ENCODE assay signal across 9 cellular contexts in the genomic region with DNA sequence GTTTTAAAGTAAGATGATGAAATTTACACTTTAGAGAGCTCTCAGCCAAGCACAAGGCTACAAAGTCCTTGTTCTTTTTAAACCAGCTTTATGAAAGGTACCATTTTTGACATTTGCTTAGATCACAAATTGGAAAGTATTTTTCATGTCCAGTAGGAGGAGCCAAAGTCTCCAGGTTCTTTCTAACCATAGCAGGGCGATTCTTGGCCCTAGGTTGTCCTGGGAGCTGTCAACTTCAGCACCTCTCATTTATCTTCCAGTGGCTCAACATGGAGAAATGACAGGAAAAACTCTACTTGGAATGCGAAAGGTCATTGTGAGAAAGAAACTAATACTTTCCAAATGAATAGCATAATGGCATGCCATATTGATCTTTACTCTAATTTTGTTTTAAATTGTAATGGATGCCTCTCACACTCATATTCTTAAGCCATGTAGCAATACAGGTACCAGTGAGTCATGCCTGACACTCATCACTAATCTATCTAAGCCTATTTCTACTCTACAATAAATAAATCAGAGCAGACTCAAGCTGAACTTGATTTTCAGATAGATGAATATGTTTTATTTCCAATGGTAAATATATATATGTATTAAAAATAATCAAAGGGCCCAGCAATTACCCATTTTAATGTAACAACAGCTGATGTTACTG.
DNase-seq lines count a peak whose midpoint lies in the region; ATAC-seq, FAIRE-seq and TF ChIP-seq lines count a peak whose summit lies in the region.
"Had no signal": no experiment of that assay in that cellular context is flagged by ENCODE, and none has a peak within 500 bp of the region (broad histone marks: within the 10 kb centered on the region; RNA-seq: fewer than 3 reads in every experiment).

No MANE protein-coding gene starts in this region.

- TF ChIP-seq POLR2A in A549 (IDR thresholded peaks at IDR 0.05; ENCODE audit: low read length): no peak
- TF ChIP-seq POLR2A in HCT116 (IDR thresholded peaks at IDR 0.05; ENCODE audit: borderline replicate concordance, extremely low read depth, insufficient read depth, insufficient read length): no peak

- intact Hi-C loops in HCT116 (cut with micrococcal nuclease): no loop called here
- intact Hi-C loops in PC-9 (cut with micrococcal nuclease; ENCODE audit: unreplicated experiment): loop anchor here (1.0 kb wide), 1 partner anchor 627 kb away; no protein-coding TSS in a partner anchor

- no peak for FAIRE-seq in A549 (lab: Jason Lieb, UNC)

- H3K4me2 ChIP-seq in A549: no peak overlapping the region
- no peak overlapping the region for H3K4me2 ChIP-seq in HCT116 (ENCODE audit: low read length)
- no peak overlapping the region for H3K4me2 ChIP-seq in PC-9

- H3K27me3 ChIP-seq in HCT116 (ENCODE audit: insufficient read depth, low read length): no peaks in the 10 kb centered on the region
- peaks cover 14% of the 10 kb centered on the region; the same call in 1 of the 2 replicates for H3K27me3 ChIP-seq in PC-9 (ENCODE audit: insufficient read depth, low read depth)

- H3K27ac ChIP-seq in A549 (no peak overlapping the region), HCT116 (ENCODE audit: low read depth, low read length) (no peak overlapping the region), PC-9 (no peak overlapping the region)

- H2AFZ ChIP-seq in HCT116 (ENCODE audit: low read depth, low read length, poor library complexity, severe bottlenecking) (no peak overlapping the region), PC-9 (no peak overlapping the region)

- H3K9me3 ChIP-seq in A549 (no peaks in the 10 kb centered on the region), HCT116 (ENCODE audit: control insufficient read depth in 1 of 2, insufficient read depth in 1 of 2, low read depth in 1 of 2, low read length in 2 of 2) (peaks cover 0 to 11% of the 10 kb centered on the region in 2 experiments; a peak in 2 of 4 replicates), PC-9 (ENCODE audit: insufficient read depth, low read depth) (no peaks in the 10 kb centered on the region)

- H3K9ac ChIP-seq in HCT116 (ENCODE audit: low read length): no peak overlapping the region

- no peaks in the 10 kb centered on the region for H3K36me3 ChIP-seq in HCT116 (ENCODE audit: control insufficient read depth in 1 of 2, insufficient read depth in 2 of 2, low read length in 2 of 2)
- H3K36me3 ChIP-seq in PC-9 (ENCODE audit: low read depth): no peaks in the 10 kb centered on the region

- ATAC-seq in A549 (peak in 1 of 2 experiments; percentile 60; a peak in 3 of 6 replicates), HCT116 (no peak), HG02610 (IDR thresholded peaks at IDR 0.05; ENCODE audit: unreplicated experiment) (no peak)

- POLR2A ChIA-PET in A549 (lab: Yijun Ruan, JAX): no interaction called here
- POLR2A ChIA-PET in HCT116 (lab: Charles Lee): no interaction called here
- POLR2A ChIA-PET in PC-9 (lab: Charles Lee; ENCODE audit: unreplicated experiment): no interaction called here

- TF ChIP-seq RAD21 in A549 (conservative IDR thresholded peaks at IDR 0.05 in 1 of 2, IDR thresholded peaks at IDR 0.05 in 1 of 2) (peak; percentile 12 to 46; a peak in 2 of 5 replicates), HCT116 (IDR thresholded peaks at IDR 0.05; ENCODE audit: low read depth) (0 out of 2 replicates have a peak, but pooled peaks have one; percentile 9)

- 2% methylated on average over 2 of the region's 2 CpGs for WGBS in A549 (ENCODE audit: missing lambda C conversion rate)

- RAD21 ChIA-PET in HCT116 (lab: Charles Lee; ENCODE audit: low non-redundant PET in 1 of 2, low total read pairs in 2 of 2, uncharacterized antibody in 2 of 2, unreplicated experiment in 2 of 2): no interaction called here

- H4K20me1 ChIP-seq in HCT116 (ENCODE audit: insufficient read depth): no peaks in the 10 kb centered on the region
- no peaks in the 10 kb centered on the region for H4K20me1 ChIP-seq in PC-9 (ENCODE audit: insufficient read depth)

- CTCF ChIA-PET in A549 (lab: Yijun Ruan, JAX): interaction anchor here (0.7 to 1.6 kb wide), 5 partner anchors 9 to 626 kb away, joined by 3 to 7 read pairs (median 4); no protein-coding TSS in a partner anchor
- CTCF ChIA-PET in HCT116 (lab: Charles Lee): no interaction called here
- CTCF ChIA-PET in PC-9 (lab: Charles Lee): interaction anchor here (0.6 to 1.7 kb wide), 2 partner anchors 25 to 626 kb away, joined by 6 to 18 read pairs; no protein-coding TSS in a partner anchor

- BruUV-seq in HCT116 (replicated peaks; lab: Mats Ljungman, UMichigan) (no TSS peak), PC-9 (replicated peaks; lab: Mats Ljungman, UMichigan) (no TSS peak)

- no peaks in the 10 kb centered on the region for H3K9me2 ChIP-seq in HCT116 (ENCODE audit: insufficient read depth)
- H3K9me2 ChIP-seq in PC-9 (ENCODE audit: insufficient read depth): no peaks in the 10 kb centered on the region

- H3K79me2 ChIP-seq in HCT116 (ENCODE audit: insufficient read depth, low read length) (no peaks in the 10 kb centered on the region), PC-9 (ENCODE audit: low read depth) (no peaks in the 10 kb centered on the region)

- TF ChIP-seq CTCF in A549 (IDR thresholded peaks at IDR 0.05) (peak; percentile 25; the same call in 2 of the 3 replicates), HCT116 (IDR thresholded peaks at IDR 0.05 in 2 of 3, conservative IDR thresholded peaks at IDR 0.05 in 1 of 3; ENCODE audit: borderline replicate concordance in 1 of 3, insufficient read depth in 1 of 3, low read depth in 2 of 3, low read length in 2 of 3) (peak in 2 of 3 experiments; percentile 2 to 43; a peak in 3 of 6 replicates), PC-9 (conservative IDR thresholded peaks at IDR 0.05) (peak; percentile 54)

- no peak overlapping the region for H3K4me3 ChIP-seq in A549
- H3K4me3 ChIP-seq in HCT116 (replicated peaks in 1 of 2; ENCODE audit: low read depth in 1 of 2, low read length in 2 of 2): no peak overlapping the region
- H3K4me3 ChIP-seq in PC-9: no peak overlapping the region

- peak; percentile 22 to 46 for DNase-seq in A549 (ENCODE audit: low read depth in 1 of 2, low spot score in 1 of 2)
- DNase-seq in HCT116 (ENCODE audit: low read depth, low spot score): no peak
- no peak for DNase-seq in PC-9
- peak; percentile 11 for DNase-seq in hepatic stellate cell (ENCODE audit: low spot score)
- no peak for DNase-seq in NCI-H1092 (lab: John Stamatoyannopoulos, UW)
- DNase-seq in NCI-H2081 treated with DMSO at 0.1 percent for 48 hours (lab: John Stamatoyannopoulos, UW): no peak
- no peak for DNase-seq in stimulated activated CD4-positive, alpha-beta T cell treated with anti-CD3 and anti-CD28 coated beads, Interleukin-2, amount 100 ng/mL, for 24 hours
- DNase-seq: CD4-positive, CD25-positive, alpha-beta regulatory T cell had no signal

- no peaks in the 10 kb centered on the region for H3F3A ChIP-seq in PC-9 (ENCODE audit: insufficient read depth, low read depth)

- TF ChIP-seq EP300 in A549 (IDR thresholded peaks at IDR 0.05): no peak

- H3K4me1 ChIP-seq in A549 (no peaks in the 10 kb centered on the region), HCT116 (ENCODE audit: control insufficient read depth in 1 of 2, insufficient read depth in 2 of 2, low read length in 2 of 2) (no peaks in the 10 kb centered on the region), PC-9 (replicated peaks; ENCODE audit: insufficient read depth) (no peaks in the 10 kb centered on the region)

TF ChIP-seq in A549, 52 proteins besides CTCF, POLR2A, EP300 and RAD21 (continues in another document):
- TF ChIP-seq CHD4 (IDR thresholded peaks at IDR 0.05; ENCODE audit: borderline replicate concordance): no peak
- no peak for TF ChIP-seq TP53 (CRISPR knock-in tag; IDR thresholded peaks at IDR 0.05)
- TF ChIP-seq, protein P1, sequence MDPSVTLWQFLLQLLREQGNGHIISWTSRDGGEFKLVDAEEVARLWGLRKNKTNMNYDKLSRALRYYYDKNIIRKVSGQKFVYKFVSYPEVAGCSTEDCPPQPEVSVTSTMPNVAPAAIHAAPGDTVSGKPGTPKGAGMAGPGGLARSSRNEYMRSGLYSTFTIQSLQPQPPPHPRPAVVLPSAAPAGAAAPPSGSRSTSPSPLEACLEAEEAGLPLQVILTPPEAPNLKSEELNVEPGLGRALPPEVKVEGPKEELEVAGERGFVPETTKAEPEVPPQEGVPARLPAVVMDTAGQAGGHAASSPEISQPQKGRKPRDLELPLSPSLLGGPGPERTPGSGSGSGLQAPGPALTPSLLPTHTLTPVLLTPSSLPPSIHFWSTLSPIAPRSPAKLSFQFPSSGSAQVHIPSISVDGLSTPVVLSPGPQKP (IDR thresholded peaks at IDR 0.05; ENCODE audit: low read depth, low read length): no peak
- TF ChIP-seq EHMT2 (IDR thresholded peaks at IDR 0.05; ENCODE audit: low read depth): 0 out of 2 replicates have a peak, but pooled peaks have one; percentile 23
- no peak for TF ChIP-seq MAFK (IDR thresholded peaks at IDR 0.05; ENCODE audit: partially characterized antibody)
- TF ChIP-seq PHF8 (IDR thresholded peaks at IDR 0.05; ENCODE audit: borderline replicate concordance, low read depth): no peak

TF ChIP-seq in HCT116, 20 proteins besides CTCF, POLR2A, EP300 and RAD21 (continues in another document):
- TF ChIP-seq POLR2AphosphoS5 (IDR thresholded peaks at IDR 0.05; ENCODE audit: low read depth, low read length) (no peak), YY1 (IDR thresholded peaks at IDR 0.05; ENCODE audit: extremely low read depth, insufficient replicate concordance, low read depth, low read length) (no peak), FOSL1 (IDR thresholded peaks at IDR 0.05; ENCODE audit: low read depth) (no peak)
- TF ChIP-seq, protein P2, sequence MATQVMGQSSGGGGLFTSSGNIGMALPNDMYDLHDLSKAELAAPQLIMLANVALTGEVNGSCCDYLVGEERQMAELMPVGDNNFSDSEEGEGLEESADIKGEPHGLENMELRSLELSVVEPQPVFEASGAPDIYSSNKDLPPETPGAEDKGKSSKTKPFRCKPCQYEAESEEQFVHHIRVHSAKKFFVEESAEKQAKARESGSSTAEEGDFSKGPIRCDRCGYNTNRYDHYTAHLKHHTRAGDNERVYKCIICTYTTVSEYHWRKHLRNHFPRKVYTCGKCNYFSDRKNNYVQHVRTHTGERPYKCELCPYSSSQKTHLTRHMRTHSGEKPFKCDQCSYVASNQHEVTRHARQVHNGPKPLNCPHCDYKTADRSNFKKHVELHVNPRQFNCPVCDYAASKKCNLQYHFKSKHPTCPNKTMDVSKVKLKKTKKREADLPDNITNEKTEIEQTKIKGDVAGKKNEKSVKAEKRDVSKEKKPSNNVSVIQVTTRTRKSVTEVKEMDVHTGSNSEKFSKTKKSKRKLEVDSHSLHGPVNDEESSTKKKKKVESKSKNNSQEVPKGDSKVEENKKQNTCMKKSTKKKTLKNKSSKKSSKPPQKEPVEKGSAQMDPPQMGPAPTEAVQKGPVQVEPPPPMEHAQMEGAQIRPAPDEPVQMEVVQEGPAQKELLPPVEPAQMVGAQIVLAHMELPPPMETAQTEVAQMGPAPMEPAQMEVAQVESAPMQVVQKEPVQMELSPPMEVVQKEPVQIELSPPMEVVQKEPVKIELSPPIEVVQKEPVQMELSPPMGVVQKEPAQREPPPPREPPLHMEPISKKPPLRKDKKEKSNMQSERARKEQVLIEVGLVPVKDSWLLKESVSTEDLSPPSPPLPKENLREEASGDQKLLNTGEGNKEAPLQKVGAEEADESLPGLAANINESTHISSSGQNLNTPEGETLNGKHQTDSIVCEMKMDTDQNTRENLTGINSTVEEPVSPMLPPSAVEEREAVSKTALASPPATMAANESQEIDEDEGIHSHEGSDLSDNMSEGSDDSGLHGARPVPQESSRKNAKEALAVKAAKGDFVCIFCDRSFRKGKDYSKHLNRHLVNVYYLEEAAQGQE (IDR thresholded peaks at IDR 0.05; ENCODE audit: low read depth): no peak

Comparison
In these comparisons a context has a peak if more than half of its experiments do, and no peak if none do; other contexts are left out.
1. DNase-seq: peak in A549 (2 of 2) and hepatic stellate cell (single experiment); none in HCT116 (single experiment), PC-9 (0 of 2), NCI-H1092 (single experiment), NCI-H2081 treated with DMSO at 0.1 percent for 48 hours (single experiment) and stimulated activated CD4-positive, alpha-beta T cell treated with anti-CD3 and anti-CD28 coated beads, Interleukin-2, amount 100 ng/mL, for 24 hours (0 of 2).
2. Peak in every context shown above with its lines, with median percentiles within 50 percentile points of each other: CTCF ChIP-seq.